2 cellular contexts compared by ENCODE assay signal in the genomic region with DNA sequence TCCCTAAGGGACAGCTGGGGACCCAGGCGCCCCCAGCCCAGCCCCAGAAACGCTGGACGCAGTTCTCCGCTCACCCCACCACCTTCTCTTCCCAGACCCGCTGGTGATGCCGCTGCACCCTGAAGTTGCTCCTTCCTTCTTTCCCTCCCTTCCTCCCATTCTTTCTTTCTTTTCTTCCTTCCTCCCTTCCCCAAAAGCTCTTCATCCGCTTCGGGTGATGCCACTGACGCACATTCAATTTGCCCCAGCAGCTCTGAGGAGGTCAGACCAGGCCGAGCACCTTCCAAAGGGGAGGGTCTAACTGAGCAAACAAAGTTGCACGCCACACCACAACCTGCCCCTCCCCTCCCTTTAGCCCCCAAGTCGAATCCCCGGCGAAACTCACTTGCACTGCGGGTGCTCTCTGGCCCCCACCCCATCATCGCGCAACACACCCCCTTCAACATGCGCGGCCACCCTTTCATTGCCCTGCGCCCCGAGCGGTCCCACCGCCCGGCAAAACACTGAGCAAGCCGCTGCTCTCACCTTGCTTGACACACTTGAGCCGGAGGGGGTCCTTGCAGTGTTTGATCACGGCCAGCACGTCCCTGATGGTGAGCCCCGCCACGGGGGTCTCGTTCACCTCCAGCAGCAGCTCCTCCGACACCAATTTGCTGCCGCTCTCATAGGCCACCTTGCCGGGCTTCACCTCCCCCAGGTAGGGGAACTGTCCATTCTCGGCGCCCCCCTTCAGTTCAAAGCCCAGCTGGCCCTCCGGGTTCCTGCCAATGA.
A peak's percentile ranks its signal among the peaks of the same experiment; 100 is the strongest.
TF ChIP-seq lines count a peak whose summit lies in the region.

No MANE protein-coding gene starts in this region.

TF ChIP-seq in IMR-90, 13 proteins besides CTCF, POLR2A, EP300 and RAD21:
- TF ChIP-seq MAZ (IDR thresholded peaks at IDR 0.05; ENCODE audit: borderline replicate concordance, low read depth, low read length) (peak; percentile 49; the same call in 1 of the 2 replicates), MXI1 (IDR thresholded peaks at IDR 0.05; ENCODE audit: borderline replicate concordance, low read depth, low read length) (0 out of 2 replicates have a peak, but pooled peaks have one; percentile 37), CEBPB (IDR thresholded peaks at IDR 0.05; ENCODE audit: low read depth, low read length) (no peak), CHD1 (IDR thresholded peaks at IDR 0.05; ENCODE audit: low read depth, low read length) (0 out of 2 replicates have a peak, but pooled peaks have one; percentile 2)

TF ChIP-seq in HepG2, 621 proteins besides CTCF, POLR2A, EP300 and RAD21 (continues in another document):
- TF ChIP-seq, protein P1, sequence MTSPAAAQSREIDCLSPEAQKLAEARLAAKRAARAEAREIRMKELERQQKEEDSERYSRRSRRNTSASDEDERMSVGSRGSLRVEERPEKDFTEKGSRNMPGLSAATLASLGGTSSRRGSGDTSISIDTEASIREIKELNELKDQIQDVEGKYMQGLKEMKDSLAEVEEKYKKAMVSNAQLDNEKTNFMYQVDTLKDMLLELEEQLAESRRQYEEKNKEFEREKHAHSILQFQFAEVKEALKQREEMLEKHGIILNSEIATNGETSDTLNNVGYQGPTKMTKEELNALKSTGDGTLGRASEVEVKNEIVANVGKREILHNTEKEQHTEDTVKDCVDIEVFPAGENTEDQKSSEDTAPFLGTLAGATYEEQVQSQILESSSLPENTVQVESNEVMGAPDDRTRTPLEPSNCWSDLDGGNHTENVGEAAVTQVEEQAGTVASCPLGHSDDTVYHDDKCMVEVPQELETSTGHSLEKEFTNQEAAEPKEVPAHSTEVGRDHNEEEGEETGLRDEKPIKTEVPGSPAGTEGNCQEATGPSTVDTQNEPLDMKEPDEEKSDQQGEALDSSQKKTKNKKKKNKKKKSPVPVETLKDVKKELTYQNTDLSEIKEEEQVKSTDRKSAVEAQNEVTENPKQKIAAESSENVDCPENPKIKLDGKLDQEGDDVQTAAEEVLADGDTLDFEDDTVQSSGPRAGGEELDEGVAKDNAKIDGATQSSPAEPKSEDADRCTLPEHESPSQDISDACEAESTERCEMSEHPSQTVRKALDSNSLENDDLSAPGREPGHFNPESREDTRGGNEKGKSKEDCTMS (CRISPR knock-in tag; conservative IDR thresholded peaks at IDR 0.05): no peak
- TF ChIP-seq ZNF816 (CRISPR knock-in tag; IDR thresholded peaks at IDR 0.05; ENCODE audit: borderline replicate concordance): no peak; the same call in 1 of the 2 replicates
- TF ChIP-seq TBX2 (CRISPR knock-in tag; IDR thresholded peaks at IDR 0.05; ENCODE audit: borderline replicate concordance): no peak
- no peak for TF ChIP-seq ZFP36 (IDR thresholded peaks at IDR 0.05; ENCODE audit: borderline replicate concordance, low read depth, low read length, partially characterized antibody)
- no peak for TF ChIP-seq ZNF781 (CRISPR knock-in tag; IDR thresholded peaks at IDR 0.05; ENCODE audit: borderline replicate concordance, not compliant biosample characterization)
- TF ChIP-seq, protein P2, sequence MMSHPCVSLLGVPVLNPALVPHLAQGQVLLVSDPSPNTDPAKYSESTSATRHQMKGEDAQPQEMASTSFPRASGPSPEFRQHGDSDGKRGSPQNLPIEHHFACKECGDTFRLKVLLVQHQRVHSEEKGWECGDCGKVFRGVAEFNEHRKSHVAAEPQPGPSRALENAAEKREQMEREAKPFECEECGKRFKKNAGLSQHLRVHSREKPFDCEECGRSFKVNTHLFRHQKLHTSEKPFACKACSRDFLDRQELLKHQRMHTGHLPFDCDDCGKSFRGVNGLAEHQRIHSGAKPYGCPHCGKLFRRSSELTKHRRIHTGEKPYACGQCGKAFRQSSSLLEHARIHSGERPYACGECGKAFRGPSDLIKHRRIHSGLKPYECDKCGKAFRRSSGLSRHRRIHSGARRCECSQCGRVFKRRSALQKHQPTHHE (CRISPR knock-in tag; IDR thresholded peaks at IDR 0.05; ENCODE audit: borderline replicate concordance): no peak
- no peak for TF ChIP-seq RFXANK (CRISPR knock-in tag; IDR thresholded peaks at IDR 0.05)
- no peak for TF ChIP-seq HOXA3 (CRISPR knock-in tag; IDR thresholded peaks at IDR 0.05)
- TF ChIP-seq, protein P3, sequence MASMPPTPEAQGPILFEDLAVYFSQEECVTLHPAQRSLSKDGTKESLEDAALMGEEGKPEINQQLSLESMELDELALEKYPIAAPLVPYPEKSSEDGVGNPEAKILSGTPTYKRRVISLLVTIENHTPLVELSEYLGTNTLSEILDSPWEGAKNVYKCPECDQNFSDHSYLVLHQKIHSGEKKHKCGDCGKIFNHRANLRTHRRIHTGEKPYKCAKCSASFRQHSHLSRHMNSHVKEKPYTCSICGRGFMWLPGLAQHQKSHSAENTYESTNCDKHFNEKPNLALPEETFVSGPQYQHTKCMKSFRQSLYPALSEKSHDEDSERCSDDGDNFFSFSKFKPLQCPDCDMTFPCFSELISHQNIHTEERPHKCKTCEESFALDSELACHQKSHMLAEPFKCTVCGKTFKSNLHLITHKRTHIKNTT (CRISPR knock-in tag; IDR thresholded peaks at IDR 0.05): no peak
- no peak for TF ChIP-seq ZNF883 (CRISPR knock-in tag; IDR thresholded peaks at IDR 0.05; ENCODE audit: not compliant biosample characterization)
- TF ChIP-seq ZSCAN9 (CRISPR knock-in tag; IDR thresholded peaks at IDR 0.05; ENCODE audit: borderline replicate concordance): no peak
- TF ChIP-seq JUN (CRISPR knock-in tag; IDR thresholded peaks at IDR 0.05): no peak
- TF ChIP-seq THYN1 (CRISPR knock-in tag; IDR thresholded peaks at IDR 0.05; ENCODE audit: borderline replicate concordance, low read depth): no peak
- TF ChIP-seq, protein P4, sequence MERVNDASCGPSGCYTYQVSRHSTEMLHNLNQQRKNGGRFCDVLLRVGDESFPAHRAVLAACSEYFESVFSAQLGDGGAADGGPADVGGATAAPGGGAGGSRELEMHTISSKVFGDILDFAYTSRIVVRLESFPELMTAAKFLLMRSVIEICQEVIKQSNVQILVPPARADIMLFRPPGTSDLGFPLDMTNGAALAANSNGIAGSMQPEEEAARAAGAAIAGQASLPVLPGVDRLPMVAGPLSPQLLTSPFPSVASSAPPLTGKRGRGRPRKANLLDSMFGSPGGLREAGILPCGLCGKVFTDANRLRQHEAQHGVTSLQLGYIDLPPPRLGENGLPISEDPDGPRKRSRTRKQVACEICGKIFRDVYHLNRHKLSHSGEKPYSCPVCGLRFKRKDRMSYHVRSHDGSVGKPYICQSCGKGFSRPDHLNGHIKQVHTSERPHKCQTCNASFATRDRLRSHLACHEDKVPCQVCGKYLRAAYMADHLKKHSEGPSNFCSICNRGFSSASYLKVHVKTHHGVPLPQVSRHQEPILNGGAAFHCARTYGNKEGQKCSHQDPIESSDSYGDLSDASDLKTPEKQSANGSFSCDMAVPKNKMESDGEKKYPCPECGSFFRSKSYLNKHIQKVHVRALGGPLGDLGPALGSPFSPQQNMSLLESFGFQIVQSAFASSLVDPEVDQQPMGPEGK (CRISPR knock-in tag; IDR thresholded peaks at IDR 0.05): peak; percentile 83
- no peak for TF ChIP-seq ZNF468 (CRISPR knock-in tag; IDR thresholded peaks at IDR 0.05)
- TF ChIP-seq ATF7-NPFF (CRISPR knock-in tag; IDR thresholded peaks at IDR 0.05; ENCODE audit: low read depth): 0 out of 2 replicates have a peak, but pooled peaks have one; percentile 7
- TF ChIP-seq, protein P5, sequence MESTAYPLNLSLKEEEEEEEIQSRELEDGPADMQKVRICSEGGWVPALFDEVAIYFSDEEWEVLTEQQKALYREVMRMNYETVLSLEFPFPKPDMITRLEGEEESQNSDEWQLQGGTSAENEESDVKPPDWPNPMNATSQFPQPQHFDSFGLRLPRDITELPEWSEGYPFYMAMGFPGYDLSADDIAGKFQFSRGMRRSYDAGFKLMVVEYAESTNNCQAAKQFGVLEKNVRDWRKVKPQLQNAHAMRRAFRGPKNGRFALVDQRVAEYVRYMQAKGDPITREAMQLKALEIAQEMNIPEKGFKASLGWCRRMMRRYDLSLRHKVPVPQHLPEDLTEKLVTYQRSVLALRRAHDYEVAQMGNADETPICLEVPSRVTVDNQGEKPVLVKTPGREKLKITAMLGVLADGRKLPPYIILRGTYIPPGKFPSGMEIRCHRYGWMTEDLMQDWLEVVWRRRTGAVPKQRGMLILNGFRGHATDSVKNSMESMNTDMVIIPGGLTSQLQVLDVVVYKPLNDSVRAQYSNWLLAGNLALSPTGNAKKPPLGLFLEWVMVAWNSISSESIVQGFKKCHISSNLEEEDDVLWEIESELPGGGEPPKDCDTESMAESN (CRISPR knock-in tag; conservative IDR thresholded peaks at IDR 0.05): no peak
- TF ChIP-seq ZBTB7B (CRISPR knock-in tag; IDR thresholded peaks at IDR 0.05): 0 out of 2 replicates have a peak, but pooled peaks have one; percentile 6
- no peak for TF ChIP-seq ZNF251 (CRISPR knock-in tag; IDR thresholded peaks at IDR 0.05)
- TF ChIP-seq ZNF788 (CRISPR knock-in tag; IDR thresholded peaks at IDR 0.05; ENCODE audit: borderline replicate concordance): no peak
- TF ChIP-seq, protein P6, sequence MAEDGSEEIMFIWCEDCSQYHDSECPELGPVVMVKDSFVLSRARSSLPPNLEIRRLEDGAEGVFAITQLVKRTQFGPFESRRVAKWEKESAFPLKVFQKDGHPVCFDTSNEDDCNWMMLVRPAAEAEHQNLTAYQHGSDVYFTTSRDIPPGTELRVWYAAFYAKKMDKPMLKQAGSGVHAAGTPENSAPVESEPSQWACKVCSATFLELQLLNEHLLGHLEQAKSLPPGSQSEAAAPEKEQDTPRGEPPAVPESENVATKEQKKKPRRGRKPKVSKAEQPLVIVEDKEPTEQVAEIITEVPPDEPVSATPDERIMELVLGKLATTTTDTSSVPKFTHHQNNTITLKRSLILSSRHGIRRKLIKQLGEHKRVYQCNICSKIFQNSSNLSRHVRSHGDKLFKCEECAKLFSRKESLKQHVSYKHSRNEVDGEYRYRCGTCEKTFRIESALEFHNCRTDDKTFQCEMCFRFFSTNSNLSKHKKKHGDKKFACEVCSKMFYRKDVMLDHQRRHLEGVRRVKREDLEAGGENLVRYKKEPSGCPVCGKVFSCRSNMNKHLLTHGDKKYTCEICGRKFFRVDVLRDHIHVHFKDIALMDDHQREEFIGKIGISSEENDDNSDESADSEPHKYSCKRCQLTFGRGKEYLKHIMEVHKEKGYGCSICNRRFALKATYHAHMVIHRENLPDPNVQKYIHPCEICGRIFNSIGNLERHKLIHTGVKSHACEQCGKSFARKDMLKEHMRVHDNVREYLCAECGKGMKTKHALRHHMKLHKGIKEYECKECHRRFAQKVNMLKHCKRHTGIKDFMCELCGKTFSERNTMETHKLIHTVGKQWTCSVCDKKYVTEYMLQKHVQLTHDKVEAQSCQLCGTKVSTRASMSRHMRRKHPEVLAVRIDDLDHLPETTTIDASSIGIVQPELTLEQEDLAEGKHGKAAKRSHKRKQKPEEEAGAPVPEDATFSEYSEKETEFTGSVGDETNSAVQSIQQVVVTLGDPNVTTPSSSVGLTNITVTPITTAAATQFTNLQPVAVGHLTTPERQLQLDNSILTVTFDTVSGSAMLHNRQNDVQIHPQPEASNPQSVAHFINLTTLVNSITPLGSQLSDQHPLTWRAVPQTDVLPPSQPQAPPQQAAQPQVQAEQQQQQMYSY (CRISPR knock-in tag; IDR thresholded peaks at IDR 0.05): no peak
- TF ChIP-seq, protein P7, sequence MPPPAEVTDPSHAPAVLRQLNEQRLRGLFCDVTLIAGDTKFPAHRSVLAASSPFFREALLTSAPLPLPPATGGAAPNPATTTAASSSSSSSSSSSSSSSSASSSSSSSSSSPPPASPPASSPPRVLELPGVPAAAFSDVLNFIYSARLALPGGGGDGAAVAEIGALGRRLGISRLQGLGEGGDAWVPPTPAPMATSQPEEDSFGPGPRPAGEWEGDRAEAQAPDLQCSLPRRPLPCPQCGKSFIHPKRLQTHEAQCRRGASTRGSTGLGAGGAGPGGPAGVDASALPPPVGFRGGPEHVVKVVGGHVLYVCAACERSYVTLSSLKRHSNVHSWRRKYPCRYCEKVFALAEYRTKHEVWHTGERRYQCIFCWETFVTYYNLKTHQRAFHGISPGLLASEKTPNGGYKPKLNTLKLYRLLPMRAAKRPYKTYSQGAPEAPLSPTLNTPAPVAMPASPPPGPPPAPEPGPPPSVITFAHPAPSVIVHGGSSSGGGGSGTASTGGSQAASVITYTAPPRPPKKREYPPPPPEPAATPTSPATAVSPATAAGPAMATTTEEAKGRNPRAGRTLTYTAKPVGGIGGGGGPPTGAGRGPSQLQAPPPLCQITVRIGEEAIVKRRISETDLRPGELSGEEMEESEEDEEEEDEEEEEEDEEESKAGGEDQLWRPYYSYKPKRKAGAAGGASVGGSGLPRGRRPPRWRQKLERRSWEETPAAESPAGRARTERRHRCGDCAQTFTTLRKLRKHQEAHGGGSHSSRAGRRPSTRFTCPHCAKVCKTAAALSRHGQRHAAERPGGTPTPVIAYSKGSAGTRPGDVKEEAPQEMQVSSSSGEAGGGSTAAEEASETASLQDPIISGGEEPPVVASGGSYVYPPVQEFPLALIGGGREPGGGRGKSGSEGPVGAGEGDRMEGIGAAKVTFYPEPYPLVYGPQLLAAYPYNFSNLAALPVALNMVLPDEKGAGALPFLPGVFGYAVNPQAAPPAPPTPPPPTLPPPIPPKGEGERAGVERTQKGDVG (CRISPR knock-in tag; IDR thresholded peaks at IDR 0.05; ENCODE audit: borderline replicate concordance): no peak
- TF ChIP-seq TOPORS (CRISPR knock-in tag; IDR thresholded peaks at IDR 0.05): no peak
- no peak for TF ChIP-seq BCL3 (CRISPR knock-in tag; IDR thresholded peaks at IDR 0.05)
- TF ChIP-seq GATAD2A (CRISPR knock-in tag; IDR thresholded peaks at IDR 0.05): no peak
- no peak for TF ChIP-seq SP4 (CRISPR knock-in tag; IDR thresholded peaks at IDR 0.05)
- no peak for TF ChIP-seq ZNF354B (CRISPR knock-in tag; IDR thresholded peaks at IDR 0.05)
- no peak for TF ChIP-seq THAP7 (CRISPR knock-in tag; IDR thresholded peaks at IDR 0.05)
- TF ChIP-seq ZNF329 (CRISPR knock-in tag; IDR thresholded peaks at IDR 0.05; ENCODE audit: low read depth): no peak
- TF ChIP-seq ZNF232 (CRISPR knock-in tag; IDR thresholded peaks at IDR 0.05; ENCODE audit: borderline replicate concordance): no peak
